In the genomic region with DNA sequence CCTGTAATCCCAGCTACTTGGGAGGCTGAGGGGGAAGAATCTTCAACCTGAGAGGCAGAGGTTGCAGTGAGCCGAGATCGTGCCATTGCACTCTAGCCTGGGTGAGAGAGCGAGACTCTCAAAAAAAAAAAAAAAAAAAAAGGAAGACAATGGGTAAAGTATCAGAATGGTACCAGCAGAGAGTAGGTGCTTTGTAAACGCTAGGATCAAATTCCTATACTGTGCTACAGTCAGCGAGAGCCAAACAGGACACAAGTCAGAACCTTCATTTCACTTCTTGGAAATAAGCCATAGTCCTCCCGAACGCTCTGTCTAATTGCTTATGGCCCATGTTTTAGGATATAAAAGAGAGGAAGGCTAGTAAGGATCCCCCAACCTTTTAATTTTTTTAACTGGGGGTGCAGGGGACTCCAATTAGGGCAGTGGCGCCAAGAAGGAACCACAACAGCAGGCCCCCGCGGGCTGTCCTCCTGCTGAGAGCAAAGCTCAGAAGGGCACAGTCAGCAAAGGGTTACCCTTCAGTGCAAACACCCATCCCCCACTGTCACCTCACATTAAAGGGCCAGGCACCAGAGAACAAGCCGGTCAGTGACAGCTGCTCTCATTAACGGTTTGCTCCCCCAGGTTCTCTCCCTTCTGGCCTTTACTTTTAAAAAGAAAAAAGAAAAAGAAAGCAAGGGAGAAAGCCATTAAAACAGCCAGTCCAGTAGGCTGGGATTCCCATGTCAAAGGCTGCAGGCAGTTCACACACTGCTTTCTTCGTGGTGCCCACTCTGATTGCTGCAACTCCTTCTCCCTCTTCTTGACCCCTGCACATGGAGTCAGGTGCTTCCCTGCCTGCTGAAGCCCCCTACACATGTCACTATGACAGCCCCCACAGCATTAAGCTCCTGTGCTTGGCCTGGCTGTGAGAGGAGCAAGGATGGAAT, we compare ENCODE assay signal across 1 cellular context.
TF ChIP-seq lines count a peak whose summit lies in the region.

No MANE protein-coding gene starts in this region.

TF ChIP-seq in K562, 482 proteins besides CTCF, POLR2A, EP300 and RAD21 (continued from another document):
- TF ChIP-seq ZNF444 (CRISPR knock-in tag; IDR thresholded peaks at IDR 0.05), result no peak
- TF ChIP-seq ZNF609 (CRISPR knock-in tag; IDR thresholded peaks at IDR 0.05; ENCODE audit: borderline replicate concordance), result no peak
- no peak for TF ChIP-seq KLF16 (IDR thresholded peaks at IDR 0.05)
- TF ChIP-seq SP1 (CRISPR knock-in tag; IDR thresholded peaks at IDR 0.05), result no peak
- no peak for TF ChIP-seq SOX6 (IDR thresholded peaks at IDR 0.05)
- no peak for TF ChIP-seq EP400 (IDR thresholded peaks at IDR 0.05)
- no peak for TF ChIP-seq SREBF2 (CRISPR knock-in tag; IDR thresholded peaks at IDR 0.05)
- no peak for TF ChIP-seq COPS2 (conservative IDR thresholded peaks at IDR 0.05)
- TF ChIP-seq NR2F6 (CRISPR knock-in tag; IDR thresholded peaks at IDR 0.05), result no peak
- TF ChIP-seq, protein P1, sequence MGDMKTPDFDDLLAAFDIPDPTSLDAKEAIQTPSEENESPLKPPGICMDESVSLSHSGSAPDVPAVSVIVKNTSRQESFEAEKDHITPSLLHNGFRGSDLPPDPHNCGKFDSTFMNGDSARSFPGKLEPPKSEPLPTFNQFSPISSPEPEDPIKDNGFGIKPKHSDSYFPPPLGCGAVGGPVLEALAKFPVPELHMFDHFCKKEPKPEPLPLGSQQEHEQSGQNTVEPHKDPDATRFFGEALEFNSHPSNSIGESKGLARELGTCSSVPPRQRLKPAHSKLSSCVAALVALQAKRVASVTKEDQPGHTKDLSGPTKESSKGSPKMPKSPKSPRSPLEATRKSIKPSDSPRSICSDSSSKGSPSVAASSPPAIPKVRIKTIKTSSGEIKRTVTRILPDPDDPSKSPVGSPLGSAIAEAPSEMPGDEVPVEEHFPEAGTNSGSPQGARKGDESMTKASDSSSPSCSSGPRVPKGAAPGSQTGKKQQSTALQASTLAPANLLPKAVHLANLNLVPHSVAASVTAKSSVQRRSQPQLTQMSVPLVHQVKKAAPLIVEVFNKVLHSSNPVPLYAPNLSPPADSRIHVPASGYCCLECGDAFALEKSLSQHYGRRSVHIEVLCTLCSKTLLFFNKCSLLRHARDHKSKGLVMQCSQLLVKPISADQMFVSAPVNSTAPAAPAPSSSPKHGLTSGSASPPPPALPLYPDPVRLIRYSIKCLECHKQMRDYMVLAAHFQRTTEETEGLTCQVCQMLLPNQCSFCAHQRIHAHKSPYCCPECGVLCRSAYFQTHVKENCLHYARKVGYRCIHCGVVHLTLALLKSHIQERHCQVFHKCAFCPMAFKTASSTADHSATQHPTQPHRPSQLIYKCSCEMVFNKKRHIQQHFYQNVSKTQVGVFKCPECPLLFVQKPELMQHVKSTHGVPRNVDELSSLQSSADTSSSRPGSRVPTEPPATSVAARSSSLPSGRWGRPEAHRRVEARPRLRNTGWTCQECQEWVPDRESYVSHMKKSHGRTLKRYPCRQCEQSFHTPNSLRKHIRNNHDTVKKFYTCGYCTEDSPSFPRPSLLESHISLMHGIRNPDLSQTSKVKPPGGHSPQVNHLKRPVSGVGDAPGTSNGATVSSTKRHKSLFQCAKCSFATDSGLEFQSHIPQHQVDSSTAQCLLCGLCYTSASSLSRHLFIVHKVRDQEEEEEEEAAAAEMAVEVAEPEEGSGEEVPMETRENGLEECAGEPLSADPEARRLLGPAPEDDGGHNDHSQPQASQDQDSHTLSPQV (IDR thresholded peaks at IDR 0.05), result peak; percentile 43
- TF ChIP-seq C11orf30 (IDR thresholded peaks at IDR 0.05; ENCODE audit: low read depth), result peak; percentile 27; the same call in 1 of the 2 replicates
- no peak for TF ChIP-seq POLR3A (IDR thresholded peaks at IDR 0.05; ENCODE audit: borderline replicate concordance, extremely low read depth, insufficient read depth, insufficient read length)
- no peak for TF ChIP-seq ADNP (tag; IDR thresholded peaks at IDR 0.05)
- 0 out of 2 replicates have a peak, but pooled peaks have one; percentile 16 for TF ChIP-seq CHD2 (IDR thresholded peaks at IDR 0.05; ENCODE audit: low read depth, low read length)
- 0 out of 2 replicates have a peak, but pooled peaks have one; percentile 38 for TF ChIP-seq TOE1 (IDR thresholded peaks at IDR 0.05; ENCODE audit: borderline replicate concordance)
- no peak for TF ChIP-seq TOE1 (CRISPR knock-in tag; IDR thresholded peaks at IDR 0.05; ENCODE audit: borderline replicate concordance, low read depth)
- no peak for TF ChIP-seq ERF (CRISPR knock-in tag; IDR thresholded peaks at IDR 0.05)
- TF ChIP-seq GATAD2B (IDR thresholded peaks at IDR 0.05; ENCODE audit: borderline replicate concordance), result no peak
- no peak for TF ChIP-seq SIN3A (IDR thresholded peaks at IDR 0.05; ENCODE audit: borderline replicate concordance in 2 of 2, control insufficient read depth in 1 of 2, low read depth in 2 of 2, low read length in 2 of 2)
